In genomic region chr6:14147891-14148290, GRCh38 we compare ENCODE assay signal across 20 cellular contexts.
"Had no signal": no experiment of that assay in that cellular context is flagged by ENCODE, and none has a peak within 500 bp of the region (broad histone marks: within the 10 kb centered on the region; RNA-seq: fewer than 3 reads in every experiment).

No MANE protein-coding gene starts in this region.

- H3K4me3 ChIP-seq: vagina had no signal

- H3K4me1 Mint-ChIP-seq: activated naive CD4-positive, alpha-beta T cell treated with anti-CD3 and anti-CD28 coated beads, Interleukin-2, amount 50 U/mL, for 24 hours had no signal

- H3K9me3 Mint-ChIP-seq: activated naive CD4-positive, alpha-beta T cell treated with anti-CD3 and anti-CD28 coated beads, Interleukin-2, amount 50 U/mL, for 24 hours; activated T-cell treated with anti-CD3 and anti-CD28 coated beads, Interleukin-2, amount 50 U/mL, for 24 hours; brain; dendritic cell treated with granulocyte-macrophage colony-stimulating factor and Interleukin-4, amounts not matched to agents 40 ng/mL and 50 ng/mL, for 4 days; effector memory CD8-positive, alpha-beta T cell; natural killer cell treated with Interleukin-12 subunit alpha and Interleukin-12 subunit beta and Interleukin-15 and Interleukin-18, amount 100 ng/mL, for 72 hours; stimulated activated naive CD8-positive, alpha-beta T cell treated with anti-CD3 and anti-CD28 coated beads, Interleukin-15, Interleukin-2, amounts not matched to agents 100 ng/mL and 50 ng/mL, for 24 hours had no signal

- H3K27ac Mint-ChIP-seq: activated CD8-positive, alpha-beta memory T cell treated with anti-CD3 and anti-CD28 coated beads, Interleukin-2, amount 10 ng/mL, durations not matched to agents 7 days and 5 days; activated naive CD4-positive, alpha-beta T cell treated with anti-CD3 and anti-CD28 coated beads, Interleukin-2, amount 50 U/mL, for 24 hours; activated T-cell treated with anti-CD3 and anti-CD28 coated beads, Interleukin-2, amount 50 U/mL, for 24 hours; brain; effector memory CD8-positive, alpha-beta T cell; memory B cell; natural killer cell treated with Interleukin-12 subunit alpha and Interleukin-12 subunit beta and Interleukin-15 and Interleukin-18, amount 100 ng/mL, for 72 hours had no signal

- H3K36me3 ChIP-seq: vagina had no signal

- H3K4me3 Mint-ChIP-seq: activated CD8-positive, alpha-beta memory T cell treated with anti-CD3 and anti-CD28 coated beads, Interleukin-2, amount 10 ng/mL, durations not matched to agents 7 days and 5 days; activated naive CD4-positive, alpha-beta T cell treated with anti-CD3 and anti-CD28 coated beads, Interleukin-2, amount 50 U/mL, for 24 hours; activated T-cell treated with anti-CD3 and anti-CD28 coated beads, Interleukin-2, amount 50 U/mL, for 24 hours; brain; dendritic cell treated with granulocyte-macrophage colony-stimulating factor and Interleukin-4, amounts not matched to agents 40 ng/mL and 50 ng/mL, for 4 days; effector memory CD8-positive, alpha-beta T cell; memory B cell; natural killer cell treated with Interleukin-12 subunit alpha and Interleukin-12 subunit beta and Interleukin-15 and Interleukin-18, amount 100 ng/mL, for 72 hours; stimulated activated naive CD8-positive, alpha-beta T cell treated with anti-CD3 and anti-CD28 coated beads, Interleukin-15, Interleukin-2, amounts not matched to agents 100 ng/mL and 50 ng/mL, for 24 hours had no signal

- DNase-seq: activated CD4-positive, alpha-beta T cell treated with anti-CD3 and anti-CD28 coated beads, Interleukin-2, amount 50 U/mL, for 4 hours; activated CD4-positive, CD25-positive, alpha-beta regulatory T cell treated with anti-CD3 and anti-CD28 coated beads, Interleukin-2, amount 50 U/mL, for 72 hours; activated CD8-positive, alpha-beta memory T cell treated with anti-CD3 and anti-CD28 coated beads, Interleukin-2, amount 10 ng/mL, durations not matched to agents 7 days and 5 days; activated effector memory CD4-positive, alpha-beta T cell treated with Interleukin-2 at 50 U/mL for 16 hours; activated T-cell treated with anti-CD3 and anti-CD28 coated beads, Interleukin-2, amount 50 U/mL, for 24 hours; amygdala; cerebellar nuclear complex; effector memory CD8-positive, alpha-beta T cell; erythroblast; foreskin fibroblast; head of caudate nucleus; left cardiac atrium; stimulated activated CD4-positive, alpha-beta T cell treated with anti-CD3 and anti-CD28 coated beads, Interleukin-4, amount 100 ng/mL, for 1 hour had no signal

- ATAC-seq: activated CD8-positive, alpha-beta memory T cell treated with anti-CD3 and anti-CD28 coated beads, Interleukin-2, amount 10 ng/mL, durations not matched to agents 7 days and 5 days; effector memory CD8-positive, alpha-beta T cell; natural killer cell treated with Interleukin-12 subunit alpha and Interleukin-12 subunit beta and Interleukin-15 and Interleukin-18, amount 100 ng/mL, for 72 hours had no signal

- H3K36me3 Mint-ChIP-seq: activated CD8-positive, alpha-beta memory T cell treated with anti-CD3 and anti-CD28 coated beads, Interleukin-2, amount 10 ng/mL, durations not matched to agents 7 days and 5 days; activated naive CD4-positive, alpha-beta T cell treated with anti-CD3 and anti-CD28 coated beads, Interleukin-2, amount 50 U/mL, for 24 hours; brain; natural killer cell treated with Interleukin-12 subunit alpha and Interleukin-12 subunit beta and Interleukin-15 and Interleukin-18, amount 100 ng/mL, for 72 hours had no signal

- H3K27me3 ChIP-seq: vagina had no signal

- H3K27me3 Mint-ChIP-seq: activated naive CD4-positive, alpha-beta T cell treated with anti-CD3 and anti-CD28 coated beads, Interleukin-2, amount 50 U/mL, for 24 hours; activated T-cell treated with anti-CD3 and anti-CD28 coated beads, Interleukin-2, amount 50 U/mL, for 24 hours; brain; effector memory CD8-positive, alpha-beta T cell; memory B cell; natural killer cell treated with Interleukin-12 subunit alpha and Interleukin-12 subunit beta and Interleukin-15 and Interleukin-18, amount 100 ng/mL, for 72 hours; stimulated activated naive CD8-positive, alpha-beta T cell treated with anti-CD3 and anti-CD28 coated beads, Interleukin-15, Interleukin-2, amounts not matched to agents 100 ng/mL and 50 ng/mL, for 24 hours had no signal
